Comparison of ENCODE assay signal across 19 cellular contexts in genomic region chr12:80176706-80177105, GRCh38.
DNase-seq lines count a peak whose midpoint lies in the region; ATAC-seq, FAIRE-seq and TF ChIP-seq lines count a peak whose summit lies in the region.
"Had no signal": no experiment of that assay in that cellular context is flagged by ENCODE, and none has a peak within 500 bp of the region (broad histone marks: within the 10 kb centered on the region; RNA-seq: fewer than 3 reads in every experiment).

No MANE protein-coding gene starts in this region.

- FAIRE-seq in RCC 7860 (lab: Jason Lieb, UNC) (peak; percentile 17), frontal cortex (lab: Jason Lieb, UNC) (peak; percentile 62)
- FAIRE-seq: GM12891, GM18507 had no signal

- H3K36me3 Mint-ChIP-seq in WTC11, result no peaks in the 10 kb centered on the region
- H3K36me3 Mint-ChIP-seq: CD4-positive, alpha-beta memory T cell had no signal

- CTCF ChIA-PET in WTC11 (lab: Charles Lee), result no interaction called here

- H3K4me3 Mint-ChIP-seq in WTC11, result no peak overlapping the region
- H3K4me3 Mint-ChIP-seq: CD4-positive, alpha-beta memory T cell; GM23338; H9; HFFc6 had no signal

- TF ChIP-seq CTCF in WTC11 (IDR thresholded peaks at IDR 0.05), result no peak

- DNase-seq in HCEC 1CT (peak; percentile 61), RCC 7860 (ENCODE audit: low spot score) (no peak), frontal cortex (ENCODE audit: low spot score in 2 of 2) (no peak), WTC11 (ENCODE audit: low spot score) (no peak), amygdala (lab: John Stamatoyannopoulos, UW) (no peak), NCI-H2227 treated with DMSO at 0.1 percent for 48 hours (lab: John Stamatoyannopoulos, UW) (no peak), NCI-H1436 (lab: John Stamatoyannopoulos, UW) (no peak)
- DNase-seq: C1 segment of cervical spinal cord; Calu3; CD4-positive, alpha-beta memory T cell; COR-L47; DMS53; DND-41; GF-D8; H9; HFFc6 had no signal

- H3K9me3 Mint-ChIP-seq in WTC11, result no peaks in the 10 kb centered on the region
- H3K9me3 Mint-ChIP-seq: CD4-positive, alpha-beta memory T cell; GM23338; H9; HFFc6 had no signal

- ATAC-seq in WTC11, result no peak
- ATAC-seq: GM23338 had no signal

- POLR2A ChIA-PET in WTC11 (lab: Charles Lee), result no interaction called here

- H3K4me1 Mint-ChIP-seq in WTC11, result peaks cover 8% of the 10 kb centered on the region

- H3K27me3 Mint-ChIP-seq in WTC11 (ENCODE audit: low read depth), result no peaks in the 10 kb centered on the region

- no peak overlapping the region for H3K27ac Mint-ChIP-seq in WTC11
- H3K27ac Mint-ChIP-seq: CD4-positive, alpha-beta memory T cell; GM23338; H9; HFFc6 had no signal

TF ChIP-seq in WTC11, 78 proteins besides CTCF, POLR2A, EP300 and RAD21:
- TF ChIP-seq FOXP1 (CRISPR knock-in tag; IDR thresholded peaks at IDR 0.05; ENCODE audit: borderline replicate concordance) (no peak), ATF2 (CRISPR knock-in tag; IDR thresholded peaks at IDR 0.05; ENCODE audit: borderline replicate concordance, low read depth) (no peak), ZBTB43 (CRISPR knock-in tag; IDR thresholded peaks at IDR 0.05) (no peak), SP1 (CRISPR knock-in tag; conservative IDR thresholded peaks at IDR 0.05) (no peak)
